In genomic region chr19:44107751-44108150, GRCh38 we compare ENCODE assay signal across 17 cellular contexts. TPM values are rescaled to one million over a fixed set of nuclear protein-coding genes. Genes with fewer than 3 reads are reported as not detected.
DNase-seq lines count a peak whose midpoint lies in the region; ATAC-seq and TF ChIP-seq lines count a peak whose summit lies in the region.
"Had no signal": no experiment of that assay in that cellular context is flagged by ENCODE, and none has a peak within 500 bp of the region (broad histone marks: within the 10 kb centered on the region; RNA-seq: fewer than 3 reads in every experiment).

No MANE protein-coding gene starts in this region.

- H3K27ac Mint-ChIP-seq in CD4-positive, CD25-positive, alpha-beta regulatory T cell = no peak overlapping the region
- H3K27ac Mint-ChIP-seq in endothelial cell (ENCODE audit: unreplicated experiment) = no peak overlapping the region
- no peak overlapping the region for H3K27ac Mint-ChIP-seq in activated T-helper 17 cell treated with anti-CD3 and anti-CD28 coated beads, Interleukin-2, amount 50 U/mL, for 72 hours
- no peak overlapping the region for H3K27ac Mint-ChIP-seq in type B pancreatic cell
- H3K27ac Mint-ChIP-seq: B cell; CD8-positive, alpha-beta T cell; GM23338; H9 had no signal

- peaks cover 65 to 85% of the 10 kb centered on the region in 2 experiments for H3K9me3 ChIP-seq in CD4-positive, CD25-positive, alpha-beta regulatory T cell (ENCODE audit: control insufficient read depth in 2 of 2, low read length in 2 of 2)
- H3K9me3 ChIP-seq in adipocyte (ENCODE audit: control insufficient read depth, low read length) = peaks cover 41% of the 10 kb centered on the region
- peaks cover 43 to 74% (median 56%) of the 10 kb centered on the region in 5 donors for H3K9me3 ChIP-seq in subcutaneous abdominal adipose tissue (ENCODE audit: control insufficient read depth in 5 of 5, low read length in 5 of 5)
- H3K9me3 ChIP-seq in transverse colon = peaks cover 57 to 72% of the 10 kb centered on the region in 2 donors

- peaks cover 0 to 11% (median 7%) of the 10 kb centered on the region in 4 donors for H3K4me1 Mint-ChIP-seq in CD4-positive, CD25-positive, alpha-beta regulatory T cell
- H3K4me1 Mint-ChIP-seq in endothelial cell (ENCODE audit: unreplicated experiment) (peaks cover 8% of the 10 kb centered on the region), type B pancreatic cell (ENCODE audit: unreplicated experiment) (peaks cover 7% of the 10 kb centered on the region)
- H3K4me1 Mint-ChIP-seq in activated T-helper 17 cell treated with anti-CD3 and anti-CD28 coated beads, Interleukin-2, amount 50 U/mL, for 72 hours = peaks cover 5% of the 10 kb centered on the region
- H3K4me1 Mint-ChIP-seq: GM23338 had no signal

- no peak for TF ChIP-seq POLR2A in transverse colon (IDR thresholded peaks at IDR 0.05)

- TF ChIP-seq CTCF in endothelial cell (IDR thresholded peaks at IDR 0.05; ENCODE audit: unreplicated experiment) (no peak), type B pancreatic cell (conservative IDR thresholded peaks at IDR 0.05) (no peak), transverse colon (IDR thresholded peaks at IDR 0.05) (no peak)

- peaks cover 37% of the 10 kb centered on the region for H3K36me3 ChIP-seq in CD4-positive, CD25-positive, alpha-beta regulatory T cell (ENCODE audit: control insufficient read depth, insufficient read depth, low read length)
- H3K36me3 ChIP-seq in adipocyte (ENCODE audit: control insufficient read depth, insufficient read depth, low read length, severe bottlenecking) = peaks cover 55% of the 10 kb centered on the region
- H3K36me3 ChIP-seq in subcutaneous abdominal adipose tissue (ENCODE audit: control insufficient read depth in 5 of 5, insufficient read depth in 5 of 5, low read length in 5 of 5) = peaks cover 32 to 48% (median 40%) of the 10 kb centered on the region in 5 donors
- peaks cover 0 to 52% (median 25%) of the 10 kb centered on the region in 4 donors for H3K36me3 ChIP-seq in transverse colon

- 85 to 94% methylated on average over 3 of the region's 3 CpGs for WGBS in transverse colon (ENCODE audit: low coverage in 1 of 2), 2 donors

- in situ Hi-C loops in transverse colon (cut with MboI; ENCODE audit: low pct_ligation_motif_present in 1 of 4, low pct_unique_long_range_greater_than_20kb in 1 of 4, low sequenced_read_pairs in 3 of 4) = no loop called here

- DNase-seq in CD4-positive, CD25-positive, alpha-beta regulatory T cell = no peak
- no peak for DNase-seq in adipocyte (ENCODE audit: low read depth)
- no peak for DNase-seq in endothelial cell (ENCODE audit: low spot score)
- DNase-seq in type B pancreatic cell (ENCODE audit: extremely low spot score, unreplicated experiment) = no peak
- no peak for DNase-seq in transverse colon
- DNase-seq: CD8-positive, alpha-beta T cell; COR-L47; DMS153; DMS79 treated with DMSO at 0.1 percent for 48 hours; EL; H9 had no signal

- no peaks in the 10 kb centered on the region for H3K27me3 ChIP-seq in CD4-positive, CD25-positive, alpha-beta regulatory T cell (ENCODE audit: control insufficient read depth, insufficient read depth, low read length)
- H3K27me3 ChIP-seq in adipocyte (replicated peaks; ENCODE audit: control insufficient read depth, insufficient read depth, low read length) = no peaks in the 10 kb centered on the region
- H3K27me3 ChIP-seq in subcutaneous abdominal adipose tissue (ENCODE audit: control insufficient read depth in 5 of 5, insufficient read depth in 4 of 5, low read length in 5 of 5) = no peaks in the 10 kb centered on the region
- H3K27me3 ChIP-seq in transverse colon = no peaks in the 10 kb centered on the region

- H3K4me1 ChIP-seq in CD4-positive, CD25-positive, alpha-beta regulatory T cell (ENCODE audit: control insufficient read depth, insufficient read depth, low read length, poor library complexity, severe bottlenecking) = peaks cover 10% of the 10 kb centered on the region
- peaks cover 4% of the 10 kb centered on the region for H3K4me1 ChIP-seq in adipocyte (ENCODE audit: control insufficient read depth, insufficient read depth, low read length)
- H3K4me1 ChIP-seq in subcutaneous abdominal adipose tissue (ENCODE audit: control insufficient read depth in 5 of 5, insufficient read depth in 5 of 5, low read length in 5 of 5) = peaks cover 3 to 13% (median 10%) of the 10 kb centered on the region in 5 donors
- peaks cover 0 to 10% (median 3%) of the 10 kb centered on the region in 4 donors for H3K4me1 ChIP-seq in transverse colon

- H3K4me3 Mint-ChIP-seq in CD4-positive, CD25-positive, alpha-beta regulatory T cell = no peak overlapping the region
- H3K4me3 Mint-ChIP-seq in endothelial cell (ENCODE audit: unreplicated experiment) = peak overlapping the region; percentile 89
- H3K4me3 Mint-ChIP-seq in activated T-helper 17 cell treated with anti-CD3 and anti-CD28 coated beads, Interleukin-2, amount 50 U/mL, for 72 hours = no peak overlapping the region
- no peak overlapping the region for H3K4me3 Mint-ChIP-seq in type B pancreatic cell
- H3K4me3 Mint-ChIP-seq: B cell; CD8-positive, alpha-beta T cell; GM23338; H9 had no signal

- peak overlapping the region; percentile 22 for H3K4me3 ChIP-seq in CD4-positive, CD25-positive, alpha-beta regulatory T cell (ENCODE audit: low read depth, low read length)
- H3K4me3 ChIP-seq in adipocyte (ENCODE audit: low read length) (peak overlapping the region; percentile 44), subcutaneous abdominal adipose tissue (ENCODE audit: low read depth in 1 of 5, low read length in 5 of 5) (peak overlapping the region; percentile 32 to 70 (median 49)), transverse colon (no peak overlapping the region)
- H3K4me3 ChIP-seq: GM23338 had no signal

- no peak for TF ChIP-seq EP300 in transverse colon (IDR thresholded peaks at IDR 0.05; ENCODE audit: low read depth)

- H3K27me3 Mint-ChIP-seq in CD4-positive, CD25-positive, alpha-beta regulatory T cell = no peaks in the 10 kb centered on the region
- H3K27me3 Mint-ChIP-seq in endothelial cell (ENCODE audit: unreplicated experiment) (no peaks in the 10 kb centered on the region), type B pancreatic cell (no peaks in the 10 kb centered on the region)
- no peaks in the 10 kb centered on the region for H3K27me3 Mint-ChIP-seq in activated T-helper 17 cell treated with anti-CD3 and anti-CD28 coated beads, Interleukin-2, amount 50 U/mL, for 72 hours
- H3K27me3 Mint-ChIP-seq: B cell had no signal

- H3K9ac ChIP-seq in adipocyte (ENCODE audit: low read length) (no peak overlapping the region), subcutaneous abdominal adipose tissue (ENCODE audit: low read length in 5 of 5) (peak overlapping the region in 1 of 5 donors; percentile 63)

- no peak for ATAC-seq in CD4-positive, CD25-positive, alpha-beta regulatory T cell (ENCODE audit: low read depth in 2 of 2)
- ATAC-seq in activated T-helper 17 cell treated with anti-CD3 and anti-CD28 coated beads, Interleukin-2, amount 50 U/mL, for 72 hours (replicated peaks) = no peak
- ATAC-seq: CD8-positive, alpha-beta T cell; GM23338 had no signal

- H3K9me3 Mint-ChIP-seq in CD4-positive, CD25-positive, alpha-beta regulatory T cell = peaks cover 0 to 75% (median 35%) of the 10 kb centered on the region in 7 donors
- H3K9me3 Mint-ChIP-seq in endothelial cell (ENCODE audit: unreplicated experiment) (peaks cover 19% of the 10 kb centered on the region), type B pancreatic cell (peaks cover 36% of the 10 kb centered on the region)
- H3K9me3 Mint-ChIP-seq in activated T-helper 17 cell treated with anti-CD3 and anti-CD28 coated beads, Interleukin-2, amount 50 U/mL, for 72 hours = peaks cover 37% of the 10 kb centered on the region

- peaks cover 42% of the 10 kb centered on the region for H3K36me3 Mint-ChIP-seq in CD4-positive, CD25-positive, alpha-beta regulatory T cell
- H3K36me3 Mint-ChIP-seq in endothelial cell (ENCODE audit: low read depth, unreplicated experiment) (peaks cover 61% of the 10 kb centered on the region), type B pancreatic cell (peaks cover 67% of the 10 kb centered on the region)
- peaks cover 55% of the 10 kb centered on the region for H3K36me3 Mint-ChIP-seq in activated T-helper 17 cell treated with anti-CD3 and anti-CD28 coated beads, Interleukin-2, amount 50 U/mL, for 72 hours (ENCODE audit: low read depth)

- H3K27ac ChIP-seq in CD4-positive, CD25-positive, alpha-beta regulatory T cell (ENCODE audit: insufficient read depth, low read length, poor library complexity, severe bottlenecking) = no peak overlapping the region
- H3K27ac ChIP-seq in subcutaneous abdominal adipose tissue (ENCODE audit: low read depth, low read length) (no peak overlapping the region), transverse colon (no peak overlapping the region)
- H3K27ac ChIP-seq: C4-2B, HL-60 had no signal

- intact Hi-C loops in transverse colon (cut with DNase I; ENCODE audit: low total_unique reads) = loop anchor here (10.0 kb wide), 1 partner anchor 57 kb away; the partner anchor contains the start of gene ZNF226

RNA-seq across cellular contexts. Expression of gene ZNF225, which starts 5.4 kb away (rescaled TPM):
- 2.3 TPM for total RNA-seq in CD4-positive, CD25-positive, alpha-beta regulatory T cell
- 1 to 10 TPM; 2.1 to 3.9 (median 3.4) TPM for polyA plus RNA-seq in CD4-positive, CD25-positive, alpha-beta regulatory T cell
- total RNA-seq in endothelial cell (ENCODE audit: unreplicated experiment) (7.1 TPM), type B pancreatic cell (ENCODE audit: low replicate concordance) (5.8 and 8.4 TPM in 2 replicates), transverse colon (10 to 100 TPM in 1 of 4 donors, 1 to 10 TPM in 2, not detected in 1; 3.0 to 26.9 (median 5.1) TPM)
- 1 to 10 TPM; 1.5 to 3.5 TPM for total RNA-seq in activated T-helper 17 cell treated with anti-CD3 and anti-CD28 coated beads, Interleukin-2, amount 50 U/mL, for 72 hours

RNA-seq across cellular contexts. Expression of gene ZNF224, which starts 13.6 kb away (rescaled TPM):
- total RNA-seq in CD4-positive, CD25-positive, alpha-beta regulatory T cell = 42.5 TPM
- 10 to 100 TPM in 3 of 4 donors, 1 to 10 TPM in 1; 9.4 to 12.8 (median 11.4) TPM for polyA plus RNA-seq in CD4-positive, CD25-positive, alpha-beta regulatory T cell
- total RNA-seq in endothelial cell (ENCODE audit: unreplicated experiment) = 36.0 TPM
- total RNA-seq in activated T-helper 17 cell treated with anti-CD3 and anti-CD28 coated beads, Interleukin-2, amount 50 U/mL, for 72 hours = 10 to 100 TPM; 17.5 to 29.5 TPM
- total RNA-seq in type B pancreatic cell (ENCODE audit: low replicate concordance) = 28.9 and 32.8 TPM in 2 replicates
- total RNA-seq in transverse colon = 10 to 100 TPM; 37.1 to 49.7 (median 44.2) TPM

RNA-seq across cellular contexts. Expression of gene ZNF234, which starts 33.6 kb away (rescaled TPM):
- total RNA-seq in CD4-positive, CD25-positive, alpha-beta regulatory T cell = 4.6 TPM
- polyA plus RNA-seq in CD4-positive, CD25-positive, alpha-beta regulatory T cell = 1 to 10 TPM; 2.9 to 9.3 (median 5.8) TPM
- total RNA-seq in endothelial cell (ENCODE audit: unreplicated experiment) = 17.8 TPM
- 10 to 100 TPM in 1 of 2 donors, 1 to 10 TPM in 1; 4.9 to 10.9 TPM for total RNA-seq in activated T-helper 17 cell treated with anti-CD3 and anti-CD28 coated beads, Interleukin-2, amount 50 U/mL, for 72 hours
- 17.2 and 20.7 TPM in 2 replicates for total RNA-seq in type B pancreatic cell (ENCODE audit: low replicate concordance)
- total RNA-seq in transverse colon = 10 to 100 TPM in 2 of 4 donors, 1 to 10 TPM in 1, not detected in 1; 4.6 to 12.4 (median 10.1) TPM

RNA-seq across cellular contexts. Expression of gene ZNF284, which starts 35.8 kb away (rescaled TPM):
- total RNA-seq in CD4-positive, CD25-positive, alpha-beta regulatory T cell = 2.3 TPM
- polyA plus RNA-seq in CD4-positive, CD25-positive, alpha-beta regulatory T cell = 1 to 10 TPM in 1 of 4 donors, under 1 TPM in 3; 0.56 to 1.1 (median 0.60) TPM
- 4.0 TPM for total RNA-seq in endothelial cell (ENCODE audit: unreplicated experiment)
- 1 to 10 TPM; 1.2 to 3.6 TPM for total RNA-seq in activated T-helper 17 cell treated with anti-CD3 and anti-CD28 coated beads, Interleukin-2, amount 50 U/mL, for 72 hours
- 4.9 and 5.2 TPM in 2 replicates for total RNA-seq in type B pancreatic cell (ENCODE audit: low replicate concordance)
- total RNA-seq in transverse colon = 1 to 10 TPM in 2 of 4 donors, not detected in 2; 2.5 to 3.2 TPM

RNA-seq across cellular contexts. Expression of gene ZNF223, which starts 55.9 kb away (rescaled TPM):
- 1.4 TPM for total RNA-seq in CD4-positive, CD25-positive, alpha-beta regulatory T cell
- 1 to 10 TPM in 2 of 4 donors, under 1 TPM in 2; 0.68 to 3.1 (median 1.8) TPM for polyA plus RNA-seq in CD4-positive, CD25-positive, alpha-beta regulatory T cell
- 10.9 TPM for total RNA-seq in endothelial cell (ENCODE audit: unreplicated experiment)
- 1 to 10 TPM in 1 of 2 donors, not detected in 1; 2.5 TPM for total RNA-seq in activated T-helper 17 cell treated with anti-CD3 and anti-CD28 coated beads, Interleukin-2, amount 50 U/mL, for 72 hours
- 8.4 and 10.0 TPM in 2 replicates for total RNA-seq in type B pancreatic cell (ENCODE audit: low replicate concordance)
- 1 to 10 TPM in 3 of 4 donors, not detected in 1; 2.2 to 8.5 (median 6.5) TPM for total RNA-seq in transverse colon

Comparison
In these comparisons a context has a peak if more than half of its experiments do, and no peak if none do; other contexts are left out.
1. H3K4me3 ChIP-seq: peak in CD4-positive, CD25-positive, alpha-beta regulatory T cell (single experiment), adipocyte (single experiment) and subcutaneous abdominal adipose tissue (5 of 5); none in transverse colon (0 of 4).